In the genomic region with DNA sequence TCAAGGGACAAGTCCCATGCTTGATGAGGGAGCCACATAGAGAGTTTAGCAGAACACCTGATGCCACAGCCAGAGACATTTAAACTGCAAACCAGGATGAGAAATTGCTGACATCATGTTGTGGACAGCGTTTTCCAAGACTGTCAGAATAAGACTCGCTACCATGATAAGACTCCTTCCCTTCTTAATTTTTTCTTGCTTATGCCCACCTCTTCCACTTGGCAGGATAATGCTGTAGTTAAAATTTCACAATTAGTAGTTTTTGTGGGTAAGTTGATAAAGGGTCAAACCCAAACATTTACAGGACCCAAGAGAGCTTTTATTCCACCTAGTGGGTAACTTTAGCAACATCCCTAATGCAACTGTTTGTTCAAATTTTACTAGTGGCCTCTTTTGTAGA, we compare ENCODE assay signal across 21 cellular contexts. TPM values are rescaled to one million over a fixed set of nuclear protein-coding genes. Genes with fewer than 3 reads are reported as not detected.
A peak's percentile ranks its signal among the peaks of the same experiment; 100 is the strongest.
DNase-seq lines count a peak whose midpoint lies in the region; ATAC-seq, FAIRE-seq and TF ChIP-seq lines count a peak whose summit lies in the region.
"Had no signal": no experiment of that assay in that cellular context is flagged by ENCODE, and none has a peak within 500 bp of the region (broad histone marks: within the 10 kb centered on the region; RNA-seq: fewer than 3 reads in every experiment).

No MANE protein-coding gene starts in this region.

- POLR2A ChIA-PET in A549 (lab: Yijun Ruan, JAX), result interaction anchor here (0.7 kb wide), 1 partner anchor 135 kb away, joined by 5 read pairs; no protein-coding TSS in a partner anchor

- H2BK5ac ChIP-seq in H9 (ENCODE audit: insufficient read length, low read length), result no peak overlapping the region

- H3K18ac ChIP-seq in H9 (ENCODE audit: insufficient read length, low read depth, low read length), result no peak overlapping the region

- TF ChIP-seq RAD21 in A549 (conservative IDR thresholded peaks at IDR 0.05 in 1 of 2, IDR thresholded peaks at IDR 0.05 in 1 of 2), result peak; percentile 70 to 82

- H3K79me2 ChIP-seq in H9 (ENCODE audit: insufficient read depth, low read length), result peaks cover 5% of the 10 kb centered on the region; the same call in 1 of the 2 replicates

- no peak overlapping the region for H2AFZ ChIP-seq in H9 (ENCODE audit: low read length)

- H3K23me2 ChIP-seq in H9 (ENCODE audit: insufficient read length, low read depth, low read length, poor library complexity, severe bottlenecking), result peaks cover 11% of the 10 kb centered on the region

- H3K14ac ChIP-seq in H9 (ENCODE audit: insufficient read depth, low read length), result no peak overlapping the region

- no peak overlapping the region for H3K27ac Mint-ChIP-seq in H9
- H3K27ac Mint-ChIP-seq: activated naive CD4-positive, alpha-beta T cell treated with anti-CD3 and anti-CD28 coated beads, Interleukin-2, amount 50 U/mL, for 24 hours; CD4-positive, CD25-positive, alpha-beta regulatory T cell; dendritic cell treated with granulocyte-macrophage colony-stimulating factor and Interleukin-4, amounts not matched to agents 40 ng/mL and 50 ng/mL, for 4 days; naive thymus-derived CD4-positive, alpha-beta T cell; stimulated activated naive B cell treated with anti-CD40 and anti-IgM and Interleukin-4, amounts not matched to agents 10 μg/mL and 1 μg/mL and 100 μg/mL, for 72 hours had no signal

- H3K79me1 ChIP-seq in H9 (ENCODE audit: insufficient read depth, low read depth, low read length, poor library complexity, severe bottlenecking), result no peaks in the 10 kb centered on the region

- TF ChIP-seq CTCF in A549 (IDR thresholded peaks at IDR 0.05), result peak; percentile 70
- peak; percentile 40; the same call in 2 of the 3 replicates for TF ChIP-seq CTCF in H9 (conservative IDR thresholded peaks at IDR 0.05)
- TF ChIP-seq CTCF in choroid plexus epithelial cell (conservative IDR thresholded peaks at IDR 0.05; ENCODE audit: low read depth, low read length), result peak; percentile 29
- TF ChIP-seq CTCF in left ventricle myocardium inferior (IDR thresholded peaks at IDR 0.05; ENCODE audit: borderline replicate concordance), result no peak

- no peaks in the 10 kb centered on the region for H3K36me3 ChIP-seq in left ventricle myocardium inferior
- H3K36me3 ChIP-seq: prostate gland had no signal

- no peak overlapping the region for H4K5ac ChIP-seq in H9 (ENCODE audit: insufficient read length, low read depth, low read length)

- 50% methylated on average over 2 of the region's 2 CpGs for WGBS in A549 (ENCODE audit: missing lambda C conversion rate)
- WGBS in H9 (ENCODE audit: extremely low coverage, insufficient read length, low lambda C conversion rate), result no CpG with 5 or more reads among the region's 2 CpGs

- H2BK12ac ChIP-seq in H9 (ENCODE audit: insufficient read length, low read depth, low read length), result no peak overlapping the region

- no peak overlapping the region for H3K9ac ChIP-seq in H9 (ENCODE audit: extremely low read depth, insufficient read length, low read length)

- DNase-seq in A549 (ENCODE audit: low read depth in 1 of 2, low spot score in 1 of 2), result peak; percentile 39 to 47
- no peak for DNase-seq in H9
- peak; percentile 16 for DNase-seq in NOMO-1 treated with dmso at 0.1 percent for 144 hours (lab: John Stamatoyannopoulos, UW; ENCODE audit: unreplicated experiment)
- no peak for DNase-seq in choroid plexus epithelial cell (ENCODE audit: low read depth)
- DNase-seq in left ventricle myocardium inferior, result no peak
- DNase-seq in T1000 (lab: John Stamatoyannopoulos, UW), result no peak
- DNase-seq in NCI-H1105 (lab: John Stamatoyannopoulos, UW), result no peak
- DNase-seq: activated CD4-positive, alpha-beta T cell treated with anti-CD3 and anti-CD28 coated beads, Interleukin-2, amount 50 U/mL, for 4 hours; activated T-cell treated with anti-CD3 and anti-CD28 coated beads, Interleukin-2, amount 50 U/mL, for 1 hour; CD4-positive, CD25-positive, alpha-beta regulatory T cell; HCEC 1CT; IMR-90; naive thymus-derived CD4-positive, alpha-beta T cell; NCI-H1436 treated with DMSO at 0.1 percent for 48 hours; NCI-H446; stimulated activated naive B cell treated with anti-CD40 and anti-IgM and Interleukin-4, amounts not matched to agents 10 μg/mL and 1 μg/mL and 100 μg/mL, for 72 hours had no signal

- H3K9me3 ChIP-seq in A549 (no peaks in the 10 kb centered on the region), H9 (ENCODE audit: control insufficient read depth, low read depth, low read length) (no peaks in the 10 kb centered on the region), left ventricle myocardium inferior (replicated peaks) (no peaks in the 10 kb centered on the region)
- H3K9me3 ChIP-seq: prostate gland had no signal

- no peaks in the 10 kb centered on the region for H3K9me3 Mint-ChIP-seq in H9
- H3K9me3 Mint-ChIP-seq: activated naive CD4-positive, alpha-beta T cell treated with anti-CD3 and anti-CD28 coated beads, Interleukin-2, amount 50 U/mL, for 24 hours; CD4-positive, CD25-positive, alpha-beta regulatory T cell had no signal

- CTCF ChIA-PET in A549 (lab: Yijun Ruan, JAX), result interaction anchor here (1.0 to 7.3 kb wide), 9 partner anchors 21 to 209 kb away, joined by 3 to 77 read pairs (median 4); no protein-coding TSS in a partner anchor

- H3K4me1 Mint-ChIP-seq in H9, result peaks cover 28 to 30% of the 10 kb centered on the region in 2 experiments

- H3K4ac ChIP-seq in H9 (ENCODE audit: low read depth, low read length), result no peak overlapping the region

- no peak overlapping the region for H3K4me3 Mint-ChIP-seq in H9
- H3K4me3 Mint-ChIP-seq: activated naive CD4-positive, alpha-beta T cell treated with anti-CD3 and anti-CD28 coated beads, Interleukin-2, amount 50 U/mL, for 24 hours; dendritic cell treated with granulocyte-macrophage colony-stimulating factor and Interleukin-4, amounts not matched to agents 40 ng/mL and 50 ng/mL, for 4 days; naive thymus-derived CD4-positive, alpha-beta T cell; stimulated activated naive B cell treated with anti-CD40 and anti-IgM and Interleukin-4, amounts not matched to agents 10 μg/mL and 1 μg/mL and 100 μg/mL, for 72 hours had no signal

- peaks cover 7% of the 10 kb centered on the region for H3K27me3 Mint-ChIP-seq in H9 (ENCODE audit: low read depth)
- H3K27me3 Mint-ChIP-seq: activated naive CD4-positive, alpha-beta T cell treated with anti-CD3 and anti-CD28 coated beads, Interleukin-2, amount 50 U/mL, for 24 hours; dendritic cell treated with granulocyte-macrophage colony-stimulating factor and Interleukin-4, amounts not matched to agents 40 ng/mL and 50 ng/mL, for 4 days had no signal

- H4K20me1 ChIP-seq in H9 (ENCODE audit: control insufficient read depth, insufficient read depth, insufficient read length), result no peaks in the 10 kb centered on the region

- H3K27me3 ChIP-seq in H9 (ENCODE audit: insufficient read depth, low read length) (no peaks in the 10 kb centered on the region), left ventricle myocardium inferior (ENCODE audit: low read depth) (no peaks in the 10 kb centered on the region)

- H3T11ph ChIP-seq in H9 (ENCODE audit: low read length), result no peak overlapping the region

- no peak overlapping the region for H3K56ac ChIP-seq in H9 (ENCODE audit: insufficient read length, low read depth, low read length)

- H4K8ac ChIP-seq in H9 (replicated peaks; ENCODE audit: insufficient read length, low read depth, low read length), result no peak overlapping the region

- no peak overlapping the region for H2BK20ac ChIP-seq in H9 (ENCODE audit: low read depth, low read length, poor library complexity, severe bottlenecking)

- no peak overlapping the region for H3K4me3 ChIP-seq in A549
- H3K4me3 ChIP-seq in choroid plexus epithelial cell (ENCODE audit: low read depth, low read length), result no peak overlapping the region
- no peak overlapping the region for H3K4me3 ChIP-seq in left ventricle myocardium inferior
- H3K4me3 ChIP-seq: prostate gland had no signal

- no peak for TF ChIP-seq POLR2A in A549 (IDR thresholded peaks at IDR 0.05; ENCODE audit: low read length)

- H3K36me3 Mint-ChIP-seq in H9 (ENCODE audit: insufficient read depth in 1 of 3, low read depth in 3 of 3), result peaks cover 0 to 1% (median 0%) of the 10 kb centered on the region in 3 experiments; a peak in 1 of 7 replicates
- H3K36me3 Mint-ChIP-seq: activated naive CD4-positive, alpha-beta T cell treated with anti-CD3 and anti-CD28 coated beads, Interleukin-2, amount 50 U/mL, for 24 hours; CD4-positive, CD25-positive, alpha-beta regulatory T cell had no signal

- no peak overlapping the region for H3K23ac ChIP-seq in H9 (ENCODE audit: insufficient read length, low read depth, low read length)

- H2BK120ac ChIP-seq in H9 (ENCODE audit: low read depth, low read length, poor library complexity, severe bottlenecking), result no peak overlapping the region

- H3K4me2 ChIP-seq in A549, result peak overlapping the region; percentile 54
- no peak overlapping the region for H3K4me2 ChIP-seq in H9 (ENCODE audit: insufficient read depth, insufficient read length, low read length)

- H3K4me1 ChIP-seq in A549, result peaks cover 27% of the 10 kb centered on the region
- 0 out of 2 replicates have a peak, but pooled peaks cover 2% of the 10 kb centered on the region for H3K4me1 ChIP-seq in H9 (ENCODE audit: insufficient read depth, low read length)
- H3K4me1 ChIP-seq in left ventricle myocardium inferior, result peaks cover 25% of the 10 kb centered on the region
- H3K4me1 ChIP-seq: prostate gland had no signal

- no peak for FAIRE-seq in A549 (lab: Jason Lieb, UNC)

- intact Hi-C loops in left ventricle myocardium inferior (cut with micrococcal nuclease), result loop anchor here (5.0 kb wide), 1 partner anchor 179 kb away; no protein-coding TSS in a partner anchor

- H4K91ac ChIP-seq in H9 (ENCODE audit: insufficient read length, low read depth, low read length), result no peak overlapping the region

- H2BK15ac ChIP-seq in H9 (ENCODE audit: low read depth, low read length), result no peak overlapping the region

- ATAC-seq in A549, result no peak
- ATAC-seq in GM19455 (IDR thresholded peaks at IDR 0.05; ENCODE audit: unreplicated experiment), result no peak
- ATAC-seq: naive thymus-derived CD4-positive, alpha-beta T cell; SK-N-SH treated with all-trans-retinoic acid at 6 μM for 48 hours; stimulated activated naive B cell treated with anti-CD40 and anti-IgM and Interleukin-4, amounts not matched to agents 10 μg/mL and 1 μg/mL and 100 μg/mL, for 72 hours had no signal

- no peak for TF ChIP-seq EP300 in A549 (IDR thresholded peaks at IDR 0.05)

- no peak overlapping the region for H2AK5ac ChIP-seq in H9 (ENCODE audit: insufficient read length, low read length)

- H3K27ac ChIP-seq in A549 (peak overlapping the region; percentile 54 to 71), H9 (ENCODE audit: insufficient read length, low read depth, low read length) (no peak overlapping the region), left ventricle myocardium inferior (replicated peaks) (no peak overlapping the region)
- H3K27ac ChIP-seq: prostate gland had no signal

TF ChIP-seq in A549, 52 proteins besides CTCF, POLR2A, EP300 and RAD21 (continues in another document):
- TF ChIP-seq POLR2AphosphoS2 (conservative IDR thresholded peaks at IDR 0.05; ENCODE audit: low read length), result no peak

RNA-seq across cellular contexts. Expression of a gene that starts 3.0 kb away (rescaled TPM):
- polyA plus RNA-seq in A549 (2011; rRNA removed) (49.5 and 53.7 TPM in 2 replicates), A549 (2017; fragmentation: RNase III; extraction: RNeasy Plus Mini Kit Qiagen cat#74134 plus additional on column Dnase treatment) (18.0 to 23.2 TPM (median 21.4 TPM) in 3 replicates)
- polyA plus RNA-seq in A549 (2012; cell fraction: cytosol; rRNA removed), result 15.7 and 16.1 TPM in 2 replicates
- 17.4 and 24.2 TPM in 2 replicates for polyA plus RNA-seq in A549 (2012; cell fraction: nucleus; rRNA removed)
- 97.3 and 119 TPM in 2 replicates for polyA minus RNA-seq in A549 (2011; rRNA and poly(A)+ RNA removed)
- total RNA-seq in H9 (2021) (29.4 and 31.1 TPM in 2 replicates), left ventricle myocardium inferior (29.9 TPM)

Comparison
In these comparisons a context has a peak if more than half of its experiments do, and no peak if none do; other contexts are left out.
1. DNase-seq: peak in A549 (2 of 2) and NOMO-1 treated with dmso at 0.1 percent for 144 hours (single experiment); none in H9 (single experiment), choroid plexus epithelial cell (single experiment), left ventricle myocardium inferior (single experiment), T1000 (single experiment) and NCI-H1105 (single experiment).
2. H3K27ac ChIP-seq: peak in A549 (2 of 2); none in H9 (single experiment) and left ventricle myocardium inferior (single experiment).